ENCODE assay signal across 13 cellular contexts in the genomic region with DNA sequence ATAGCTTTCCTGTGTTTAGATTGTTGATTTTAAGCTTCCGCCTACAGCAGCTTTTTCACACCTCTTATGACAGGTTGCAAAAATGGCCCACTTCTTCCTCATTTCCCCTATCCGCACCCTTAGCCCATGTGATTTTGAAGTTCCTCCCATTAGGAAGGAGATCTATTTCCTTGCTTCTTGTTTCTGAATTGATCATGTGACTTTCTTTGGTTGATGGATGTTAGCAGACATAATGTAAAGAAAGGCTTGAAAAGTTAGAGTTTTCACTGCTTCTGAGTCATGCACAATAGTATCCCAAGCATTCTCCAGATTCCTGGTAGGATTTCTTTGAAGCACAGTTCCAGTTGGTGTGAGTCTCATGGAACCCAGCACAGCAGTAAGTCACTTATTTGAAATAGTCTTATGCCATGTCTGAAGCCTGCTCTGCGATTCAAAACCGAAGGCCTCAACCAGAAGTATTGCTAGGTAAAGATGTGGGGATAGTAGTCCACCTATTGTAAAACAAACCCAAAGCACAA.
"Had no signal": no experiment of that assay in that cellular context is flagged by ENCODE, and none has a peak within 500 bp of the region (broad histone marks: within the 10 kb centered on the region; RNA-seq: fewer than 3 reads in every experiment).

No MANE protein-coding gene starts in this region.

- H3K4me3 ChIP-seq: heart left ventricle, left ventricle myocardium inferior, transverse colon had no signal

- DNase-seq: activated CD4-positive, alpha-beta T cell treated with anti-CD3 and anti-CD28 coated beads, Interleukin-2, amount 50 U/mL, for 48 hours; activated CD8-positive, alpha-beta memory T cell treated with anti-CD3 and anti-CD28 coated beads, Interleukin-2, amount 10 ng/mL, durations not matched to agents 7 days and 5 days; activated effector memory CD4-positive, alpha-beta T cell treated with anti-CD3 and anti-CD28 coated beads, Interleukin-2, amount 50 U/mL, for 16 hours; activated T-cell treated with anti-CD3 and anti-CD28 coated beads, Interleukin-2, amount 50 U/mL, for 24 hours; amygdala; heart left ventricle; left ventricle myocardium inferior; right cardiac atrium; T-helper 17 cell; transverse colon had no signal

- ATAC-seq: activated CD4-positive, CD25-positive, alpha-beta regulatory T cell treated with anti-CD3 and anti-CD28 coated beads, Interleukin-2, amount 50 U/mL, for 24 hours; activated CD8-positive, alpha-beta memory T cell treated with anti-CD3 and anti-CD28 coated beads, Interleukin-2, amount 10 ng/mL, durations not matched to agents 7 days and 5 days; activated naive CD4-positive, alpha-beta T cell treated with anti-CD3 and anti-CD28 coated beads, Interleukin-2, amount 50 U/mL, for 72 hours; heart left ventricle; right cardiac atrium; stimulated activated memory B cell treated with anti-CD40 and anti-IgM and Interleukin-4, amounts not matched to agents 10 μg/mL and 1 μg/mL and 100 μg/mL, for 72 hours; T-helper 17 cell had no signal

- H3K9me3 ChIP-seq: heart left ventricle, left ventricle myocardium inferior, transverse colon had no signal

- H3K36me3 ChIP-seq: heart left ventricle, left ventricle myocardium inferior, transverse colon had no signal

- H3K4me1 ChIP-seq: left ventricle myocardium inferior, transverse colon had no signal

- H3K27me3 ChIP-seq: heart left ventricle, transverse colon had no signal

- H3K27ac ChIP-seq: heart left ventricle, left ventricle myocardium inferior, transverse colon had no signal
